In genomic region chr9:133356391-133357091, GRCh38 we compare ENCODE assay signal across 2 cellular contexts.
TF ChIP-seq lines count a peak whose summit lies in the region.

Gene SURF1, minus strand, starts transcription at chr9:133356487. Its CDS starts 34 bp downstream, at chr9:133356453.
Gene SURF2, plus strand, starts transcription at chr9:133356550. Its CDS starts 43 bp downstream, at chr9:133356593.

TF ChIP-seq in HEK293, 187 proteins besides CTCF, POLR2A, EP300 and RAD21 (continued from another document and continues in another):
- TF ChIP-seq ZNF140 (tag by site-specific recombination; IDR thresholded peaks at IDR 0.05) (no peak), ZNF623 (tag by site-specific recombination; IDR thresholded peaks at IDR 0.05) (no peak), ZXDB (tag by site-specific recombination; IDR thresholded peaks at IDR 0.05) (peak; percentile 55), ZNF302 (tag by site-specific recombination; IDR thresholded peaks at IDR 0.05; ENCODE audit: low read depth) (no peak), ZBTB26 (tag by site-specific recombination; optimal IDR thresholded peaks at IDR 0.05) (peak; percentile 81), MEIS1 (CRISPR knock-in tag; IDR thresholded peaks at IDR 0.05; ENCODE audit: borderline replicate concordance) (no peak), SP2 (tag by site-specific recombination; IDR thresholded peaks at IDR 0.05) (peak; percentile 59), PATZ1 (tag by site-specific recombination; IDR thresholded peaks at IDR 0.05) (peak; percentile 92), ZNF555 (tag by site-specific recombination; conservative IDR thresholded peaks at IDR 0.05) (no peak), ZNF335 (tag by site-specific recombination; conservative IDR thresholded peaks at IDR 0.05) (peak; percentile 68), ZNF223 (tag by site-specific recombination; IDR thresholded peaks at IDR 0.05) (no peak), OVOL3 (tag by site-specific recombination; IDR thresholded peaks at IDR 0.05) (no peak), ZNF138 (tag by site-specific recombination; IDR thresholded peaks at IDR 0.05; ENCODE audit: borderline replicate concordance) (no peak), ZNF121 (tag by site-specific recombination; IDR thresholded peaks at IDR 0.05) (no peak), ZSCAN4 (tag by site-specific recombination; IDR thresholded peaks at IDR 0.05) (no peak), ZNF354C (tag by site-specific recombination; IDR thresholded peaks at IDR 0.05; ENCODE audit: borderline replicate concordance, low read depth) (no peak), ZNF664 (tag by site-specific recombination; IDR thresholded peaks at IDR 0.05) (no peak), ZNF521 (tag by site-specific recombination; IDR thresholded peaks at IDR 0.05) (no peak), ZNF350 (tag by site-specific recombination; IDR thresholded peaks at IDR 0.05) (no peak), ZNF26 (tag by site-specific recombination; IDR thresholded peaks at IDR 0.05) (no peak), ZNF785 (tag by site-specific recombination; IDR thresholded peaks at IDR 0.05) (no peak), MZF1 (tag by site-specific recombination; IDR thresholded peaks at IDR 0.05; ENCODE audit: borderline replicate concordance) (no peak), ZNF560 (tag by site-specific recombination; IDR thresholded peaks at IDR 0.05; ENCODE audit: borderline replicate concordance) (no peak), ZNF133 (tag by site-specific recombination; IDR thresholded peaks at IDR 0.05) (no peak), KLF9 (tag by site-specific recombination; IDR thresholded peaks at IDR 0.05; ENCODE audit: low read depth) (peak; percentile 92), ZNF266 (tag by site-specific recombination; IDR thresholded peaks at IDR 0.05; ENCODE audit: low read depth) (no peak), HOXC10 (CRISPR knock-in tag; IDR thresholded peaks at IDR 0.05) (no peak), IKZF3 (tag by site-specific recombination; IDR thresholded peaks at IDR 0.05) (no peak), ZFP37 (tag by site-specific recombination; IDR thresholded peaks at IDR 0.05) (0 out of 2 replicates have a peak, but pooled peaks have one; percentile 72), ZSCAN23 (tag by site-specific recombination; IDR thresholded peaks at IDR 0.05) (peak; percentile 77), ZEB2 (tag by site-specific recombination; IDR thresholded peaks at IDR 0.05) (peak; percentile 46; the same call in 1 of the 2 replicates), ZNF2 (tag by site-specific recombination; IDR thresholded peaks at IDR 0.05) (peak; percentile 43; the same call in 1 of the 2 replicates), ZFP69B (tag by site-specific recombination; IDR thresholded peaks at IDR 0.05) (peak; percentile 53; the same call in 1 of the 2 replicates), YY2 (tag by site-specific recombination; IDR thresholded peaks at IDR 0.05) (no peak), ZNF114 (tag by site-specific recombination; IDR thresholded peaks at IDR 0.05) (no peak), ZNF791 (tag by site-specific recombination; IDR thresholded peaks at IDR 0.05) (no peak), BCL11B (tag by site-specific recombination; IDR thresholded peaks at IDR 0.05; ENCODE audit: low read depth) (peak; percentile 81; the same call in 1 of the 2 replicates)

TF ChIP-seq in K562, 482 proteins besides CTCF, POLR2A, EP300 and RAD21 (continued from another document and continues in another):
- TF ChIP-seq MLLT1 (IDR thresholded peaks at IDR 0.05) (peak; percentile 27 to 39; a peak in 1 of 4 replicates), YY1 (IDR thresholded peaks at IDR 0.05; ENCODE audit: borderline replicate concordance in 1 of 3, control insufficient read depth in 1 of 3, extremely low read depth in 1 of 3, insufficient read depth in 3 of 3, insufficient read length in 1 of 3, insufficient replicate concordance in 2 of 3, low read depth in 1 of 3, low read length in 2 of 3) (peak; percentile 61 to 95 (median 90)), SP1 (CRISPR knock-in tag; IDR thresholded peaks at IDR 0.05) (peak; percentile 53; the same call in 1 of the 2 replicates), NBN (IDR thresholded peaks at IDR 0.05; ENCODE audit: low read depth) (0 out of 2 replicates have a peak, but pooled peaks have one; percentile 60), TGIF2 (CRISPR knock-in tag; IDR thresholded peaks at IDR 0.05) (0 out of 2 replicates have a peak, but pooled peaks have one; percentile 56), MYC (IDR thresholded peaks at IDR 0.05; ENCODE audit: low read depth, low read length) (peak; percentile 79), MYC (CRISPR knock-in tag; IDR thresholded peaks at IDR 0.05; ENCODE audit: borderline replicate concordance, low read depth) (no peak), GABPA (tag; conservative IDR thresholded peaks at IDR 0.05; ENCODE audit: low read depth) (peak; percentile 98), ATF1 (CRISPR knock-in tag; IDR thresholded peaks at IDR 0.05) (no peak), ATF1 (tag; IDR thresholded peaks at IDR 0.05) (peak; percentile 29; the same call in 1 of the 2 replicates), PPARD (CRISPR knock-in tag; IDR thresholded peaks at IDR 0.05) (no peak), KDM5B (IDR thresholded peaks at IDR 0.05; ENCODE audit: insufficient replicate concordance, low read depth, low read length) (peak; percentile 70), ETS1 (conservative IDR thresholded peaks at IDR 0.05; ENCODE audit: control insufficient read depth, low read depth, low read length) (peak; percentile 60; the same call in 1 of the 2 replicates), HNRNPL (IDR thresholded peaks at IDR 0.05; ENCODE audit: low read depth, low read length) (no peak), CREM (IDR thresholded peaks at IDR 0.05; ENCODE audit: low read depth) (peak; percentile 74), MED1 (CRISPR knock-in tag; IDR thresholded peaks at IDR 0.05; ENCODE audit: borderline replicate concordance) (no peak), GABPB1 (CRISPR knock-in tag; IDR thresholded peaks at IDR 0.05) (peak; percentile 87), SMAD2 (IDR thresholded peaks at IDR 0.05; ENCODE audit: low read depth, low read length) (no peak), ATF4 (CRISPR knock-in tag; IDR thresholded peaks at IDR 0.05) (no peak), ZNF274 (IDR thresholded peaks at IDR 0.05; ENCODE audit: borderline replicate concordance, low read depth, low read length) (no peak), ELF1 (tag; IDR thresholded peaks at IDR 0.05) (peak; percentile 86), ZNF384 (IDR thresholded peaks at IDR 0.05; ENCODE audit: low read depth, low read length) (no peak), PATZ1 (CRISPR knock-in tag; IDR thresholded peaks at IDR 0.05; ENCODE audit: borderline replicate concordance) (no peak), SNRNP70 (optimal IDR thresholded peaks at IDR 0.05; ENCODE audit: low read depth, low read length) (no peak), RBFOX2 (IDR thresholded peaks at IDR 0.05; ENCODE audit: low read depth, low read length) (peak; percentile 84), CEBPG (CRISPR knock-in tag; IDR thresholded peaks at IDR 0.05) (no peak), CEBPG (tag; conservative IDR thresholded peaks at IDR 0.05 in 1 of 2, IDR thresholded peaks at IDR 0.05 in 1 of 2) (no peak), ARNT (IDR thresholded peaks at IDR 0.05) (no peak), KAT7 (CRISPR knock-in tag; IDR thresholded peaks at IDR 0.05; ENCODE audit: borderline replicate concordance) (0 out of 2 replicates have a peak, but pooled peaks have one; percentile 28), VEZF1 (CRISPR knock-in tag; IDR thresholded peaks at IDR 0.05) (peak; percentile 72), TFAM (CRISPR knock-in tag; conservative IDR thresholded peaks at IDR 0.05) (no peak), ZNF778 (CRISPR knock-in tag; IDR thresholded peaks at IDR 0.05) (no peak), THAP12 (CRISPR knock-in tag; IDR thresholded peaks at IDR 0.05) (no peak), RBBP5 (IDR thresholded peaks at IDR 0.05; ENCODE audit: borderline replicate concordance, insufficient read depth, low read length, poor library complexity, severe bottlenecking) (peak; percentile 60), ZBED1 (IDR thresholded peaks at IDR 0.05) (no peak), HDAC2 (IDR thresholded peaks at IDR 0.05) (0 out of 2 replicates have a peak, but pooled peaks have one; percentile 25), ZNF696 (CRISPR knock-in tag; conservative IDR thresholded peaks at IDR 0.05) (no peak), NCOA4 (IDR thresholded peaks at IDR 0.05; ENCODE audit: partially characterized antibody) (no peak), PHF8 (IDR thresholded peaks at IDR 0.05; ENCODE audit: borderline replicate concordance, low read length) (peak; percentile 76; the same call in 1 of the 2 replicates), SREBF1 (IDR thresholded peaks at IDR 0.05; ENCODE audit: borderline replicate concordance, low read depth, low read length) (no peak), HDAC1 (IDR thresholded peaks at IDR 0.05) (peak in 1 of 2 experiments; percentile 97; a peak in 3 of 4 replicates), BHLHE40 (IDR thresholded peaks at IDR 0.05; ENCODE audit: low read length) (peak; percentile 36; the same call in 1 of the 2 replicates), POLR3A (IDR thresholded peaks at IDR 0.05; ENCODE audit: borderline replicate concordance, extremely low read depth, insufficient read depth, insufficient read length) (no peak), ZKSCAN3 (CRISPR knock-in tag; IDR thresholded peaks at IDR 0.05) (no peak), EP400 (IDR thresholded peaks at IDR 0.05) (peak; percentile 53; the same call in 1 of the 2 replicates), JUND (IDR thresholded peaks at IDR 0.05; ENCODE audit: borderline replicate concordance, low read depth, low read length) (peak; percentile 33; the same call in 1 of the 2 replicates), JUND (tag; IDR thresholded peaks at IDR 0.05; ENCODE audit: borderline replicate concordance, low read depth, low read length) (no peak)
